ENCODE assay signal across 31 cellular contexts in genomic region chrX:115054876-115055275, GRCh38. TPM values are rescaled to one million over a fixed set of nuclear protein-coding genes. Genes with fewer than 3 reads are reported as not detected.
"Had no signal": no experiment of that assay in that cellular context is flagged by ENCODE, and none has a peak within 500 bp of the region (broad histone marks: within the 10 kb centered on the region; RNA-seq: fewer than 3 reads in every experiment).

No MANE protein-coding gene starts in this region.

- FAIRE-seq: frontal cortex had no signal

- H3K36me3 ChIP-seq: esophagus muscularis mucosa had no signal

- H3K4me3 Mint-ChIP-seq: activated CD4-positive, alpha-beta memory T cell treated with anti-CD3 and anti-CD28 coated beads for 36 hours; activated CD4-positive, alpha-beta T cell treated with anti-CD3 and anti-CD28 coated beads for 36 hours; activated CD4-positive, alpha-beta T cell treated with anti-CD3 and anti-CD28 coated beads, Interleukin-2, amount 10 ng/mL, durations not matched to agents 24 days and 14 days; activated CD8-positive, alpha-beta memory T cell treated with anti-CD3 and anti-CD28 coated beads, Interleukin-2, amount 10 ng/mL, durations not matched to agents 7 days and 5 days; activated CD8-positive, alpha-beta T cell treated with anti-CD3 and anti-CD28 coated beads, Interleukin-2, amount 10 ng/mL, durations not matched to agents 7 days and 5 days; activated naive CD4-positive, alpha-beta T cell treated with anti-CD3 and anti-CD28 coated beads, Interleukin-2, amount 10 ng/mL, durations not matched to agents 7 days and 5 days; activated naive CD8-positive, alpha-beta T cell treated with anti-CD3 and anti-CD28 coated beads, Interleukin-2, amount 10 ng/mL, durations not matched to agents 7 days and 5 days; central memory CD8-positive, alpha-beta T cell; dendritic cell treated with granulocyte-macrophage colony-stimulating factor and Interleukin-4, amounts not matched to agents 40 ng/mL and 50 ng/mL, for 4 days; endodermal cell; T-helper 17 cell had no signal

- H3K4me1 ChIP-seq: body of pancreas had no signal

- H3K27ac ChIP-seq: body of pancreas, coronary artery, dorsolateral prefrontal cortex, esophagus muscularis mucosa had no signal

- H3K4me3 ChIP-seq: body of pancreas, coronary artery, dorsolateral prefrontal cortex, esophagus muscularis mucosa had no signal

- H3K27ac Mint-ChIP-seq: activated CD4-positive, alpha-beta memory T cell treated with anti-CD3 and anti-CD28 coated beads for 36 hours; activated CD4-positive, alpha-beta T cell treated with anti-CD3 and anti-CD28 coated beads for 36 hours; activated CD4-positive, alpha-beta T cell treated with anti-CD3 and anti-CD28 coated beads, Interleukin-2, amount 10 ng/mL, durations not matched to agents 24 days and 14 days; activated CD8-positive, alpha-beta memory T cell treated with anti-CD3 and anti-CD28 coated beads, Interleukin-2, amount 10 ng/mL, durations not matched to agents 7 days and 5 days; activated CD8-positive, alpha-beta T cell treated with anti-CD3 and anti-CD28 coated beads, Interleukin-2, amount 10 ng/mL, durations not matched to agents 7 days and 5 days; activated naive CD4-positive, alpha-beta T cell treated with anti-CD3 and anti-CD28 coated beads, Interleukin-2, amount 10 ng/mL, durations not matched to agents 7 days and 5 days; activated naive CD4-positive, alpha-beta T cell treated with anti-CD3 and anti-CD28 coated beads, Interleukin-2, amount 50 U/mL, for 72 hours; activated naive CD8-positive, alpha-beta T cell treated with anti-CD3 and anti-CD28 coated beads, Interleukin-2, amount 10 ng/mL, durations not matched to agents 7 days and 5 days; dendritic cell treated with granulocyte-macrophage colony-stimulating factor and Interleukin-4, amounts not matched to agents 40 ng/mL and 50 ng/mL, for 4 days; endodermal cell; T-helper 17 cell had no signal

- H3K4me1 Mint-ChIP-seq: activated CD4-positive, alpha-beta T cell treated with anti-CD3 and anti-CD28 coated beads for 36 hours; activated CD4-positive, alpha-beta T cell treated with anti-CD3 and anti-CD28 coated beads, Interleukin-2, amount 10 ng/mL, durations not matched to agents 24 days and 14 days; activated CD8-positive, alpha-beta memory T cell treated with anti-CD3 and anti-CD28 coated beads, Interleukin-2, amount 10 ng/mL, durations not matched to agents 7 days and 5 days; activated naive CD4-positive, alpha-beta T cell treated with anti-CD3 and anti-CD28 coated beads, Interleukin-2, amount 10 ng/mL, durations not matched to agents 7 days and 5 days; activated naive CD8-positive, alpha-beta T cell treated with anti-CD3 and anti-CD28 coated beads, Interleukin-2, amount 10 ng/mL, durations not matched to agents 7 days and 5 days; central memory CD8-positive, alpha-beta T cell; endodermal cell; T-helper 17 cell had no signal

- H3K27me3 Mint-ChIP-seq: activated CD4-positive, alpha-beta memory T cell treated with anti-CD3 and anti-CD28 coated beads for 36 hours; activated CD4-positive, alpha-beta T cell treated with anti-CD3 and anti-CD28 coated beads for 36 hours; activated CD4-positive, alpha-beta T cell treated with anti-CD3 and anti-CD28 coated beads, Interleukin-2, amount 10 ng/mL, durations not matched to agents 24 days and 14 days; activated CD8-positive, alpha-beta memory T cell treated with anti-CD3 and anti-CD28 coated beads, Interleukin-2, amount 10 ng/mL, durations not matched to agents 7 days and 5 days; activated naive CD4-positive, alpha-beta T cell treated with anti-CD3 and anti-CD28 coated beads, Interleukin-2, amount 10 ng/mL, durations not matched to agents 7 days and 5 days; activated naive CD8-positive, alpha-beta T cell treated with anti-CD3 and anti-CD28 coated beads, Interleukin-2, amount 10 ng/mL, durations not matched to agents 7 days and 5 days; central memory CD8-positive, alpha-beta T cell; dendritic cell treated with granulocyte-macrophage colony-stimulating factor and Interleukin-4, amounts not matched to agents 40 ng/mL and 50 ng/mL, for 4 days; T-helper 17 cell had no signal

- H3K9me3 ChIP-seq: body of pancreas, esophagus muscularis mucosa had no signal

- H3K9me3 Mint-ChIP-seq: activated CD4-positive, alpha-beta T cell treated with anti-CD3 and anti-CD28 coated beads, Interleukin-2, amount 10 ng/mL, durations not matched to agents 24 days and 14 days; activated naive CD8-positive, alpha-beta T cell treated with anti-CD3 and anti-CD28 coated beads, Interleukin-2, amount 10 ng/mL, durations not matched to agents 7 days and 5 days; dendritic cell treated with granulocyte-macrophage colony-stimulating factor and Interleukin-4, amounts not matched to agents 40 ng/mL and 50 ng/mL, for 4 days; endodermal cell had no signal

- DNase-seq: activated CD4-positive, alpha-beta memory T cell treated with anti-CD3 and anti-CD28 coated beads for 36 hours; activated CD4-positive, alpha-beta T cell treated with anti-CD3 and anti-CD28 coated beads for 36 hours; activated CD4-positive, alpha-beta T cell treated with anti-CD3 and anti-CD28 coated beads, Interleukin-2, amount 10 ng/mL, durations not matched to agents 24 days and 14 days; activated CD4-positive, CD25-positive, alpha-beta regulatory T cell; activated CD4-positive, CD25-positive, alpha-beta regulatory T cell treated with anti-CD3 and anti-CD28 coated beads, Interleukin-2, amount 50 U/mL, for 72 hours; activated CD8-positive, alpha-beta memory T cell treated with anti-CD3 and anti-CD28 coated beads, Interleukin-2, amount 10 ng/mL, durations not matched to agents 7 days and 5 days; activated CD8-positive, alpha-beta memory T cell treated with anti-CD3 and anti-CD28 coated beads, Interleukin-2, amount 50 U/mL, for 4 hours; activated CD8-positive, alpha-beta T cell treated with anti-CD3 and anti-CD28 coated beads, Interleukin-2, amount 10 ng/mL, durations not matched to agents 7 days and 5 days; activated gamma-delta T cell; activated naive CD4-positive, alpha-beta T cell; activated naive CD4-positive, alpha-beta T cell treated with anti-CD3 and anti-CD28 coated beads, Interleukin-2, amount 10 ng/mL, durations not matched to agents 7 days and 5 days; activated naive CD8-positive, alpha-beta T cell treated with anti-CD3 and anti-CD28 coated beads, Interleukin-2, amount 10 ng/mL, durations not matched to agents 7 days and 5 days; activated T-cell treated with anti-CD3 and anti-CD28 coated beads, Interleukin-2, amount 50 U/mL, for 1 hour; activated T-cell treated with anti-CD3 and anti-CD28 coated beads, Interleukin-2, amount 50 U/mL, for 48 hours; amniotic stem cell; anterior cingulate cortex; body of pancreas; dorsolateral prefrontal cortex; effector memory CD4-positive, alpha-beta T cell; endodermal cell; erythroblast; head of caudate nucleus; T-helper 1 cell; T-helper 17 cell had no signal

- H3K27me3 ChIP-seq: body of pancreas, esophagus muscularis mucosa had no signal

- H3K36me3 Mint-ChIP-seq: activated CD4-positive, alpha-beta memory T cell treated with anti-CD3 and anti-CD28 coated beads for 36 hours; activated CD8-positive, alpha-beta memory T cell treated with anti-CD3 and anti-CD28 coated beads, Interleukin-2, amount 10 ng/mL, durations not matched to agents 7 days and 5 days; activated naive CD4-positive, alpha-beta T cell treated with anti-CD3 and anti-CD28 coated beads, Interleukin-2, amount 10 ng/mL, durations not matched to agents 7 days and 5 days; activated naive CD4-positive, alpha-beta T cell treated with anti-CD3 and anti-CD28 coated beads, Interleukin-2, amount 50 U/mL, for 72 hours; activated naive CD8-positive, alpha-beta T cell treated with anti-CD3 and anti-CD28 coated beads, Interleukin-2, amount 10 ng/mL, durations not matched to agents 7 days and 5 days had no signal

- ATAC-seq: activated CD4-positive, alpha-beta T cell treated with anti-CD3 and anti-CD28 coated beads for 36 hours; activated CD8-positive, alpha-beta memory T cell treated with anti-CD3 and anti-CD28 coated beads, Interleukin-2, amount 10 ng/mL, durations not matched to agents 7 days and 5 days; activated CD8-positive, alpha-beta T cell treated with anti-CD3 and anti-CD28 coated beads, Interleukin-2, amount 10 ng/mL, durations not matched to agents 7 days and 5 days; activated naive CD4-positive, alpha-beta T cell treated with anti-CD3 and anti-CD28 coated beads, Interleukin-2, amount 50 U/mL, for 72 hours; body of pancreas; T-helper 17 cell had no signal

RNA-seq across cellular contexts. Expression of gene IL13RA2, which starts 37.5 kb away (rescaled TPM):
- total RNA-seq: activated CD4-positive, alpha-beta memory T cell treated with anti-CD3 and anti-CD28 coated beads for 36 hours; activated CD4-positive, alpha-beta T cell treated with anti-CD3 and anti-CD28 coated beads for 36 hours; activated CD4-positive, alpha-beta T cell treated with anti-CD3 and anti-CD28 coated beads, Interleukin-2, amount 10 ng/mL, durations not matched to agents 24 days and 14 days; activated CD8-positive, alpha-beta memory T cell treated with anti-CD3 and anti-CD28 coated beads for 36 hours; activated CD8-positive, alpha-beta memory T cell treated with anti-CD3 and anti-CD28 coated beads, Interleukin-2, amount 10 ng/mL, durations not matched to agents 7 days and 5 days; activated CD8-positive, alpha-beta T cell treated with anti-CD3 and anti-CD28 coated beads, Interleukin-2, amount 10 ng/mL, durations not matched to agents 7 days and 5 days; activated naive CD4-positive, alpha-beta T cell treated with anti-CD3 and anti-CD28 coated beads, Interleukin-2, amount 50 U/mL, for 72 hours; activated naive CD8-positive, alpha-beta T cell treated with anti-CD3 and anti-CD28 coated beads, Interleukin-2, amount 10 ng/mL, durations not matched to agents 7 days and 5 days; endodermal cell; T-helper 17 cell had no signal
